Comparison of ENCODE assay signal across 17 cellular contexts in genomic region chr1:224784606-224785328, GRCh38.
A peak's percentile ranks its signal among the peaks of the same experiment; 100 is the strongest.
DNase-seq lines count a peak whose midpoint lies in the region; ATAC-seq and TF ChIP-seq lines count a peak whose summit lies in the region.
"Had no signal": no experiment of that assay in that cellular context is flagged by ENCODE, and none has a peak within 500 bp of the region (broad histone marks: within the 10 kb centered on the region; RNA-seq: fewer than 3 reads in every experiment).

No MANE protein-coding gene starts in this region.

- no peak for TF ChIP-seq CTCF in OCI-LY7 (conservative IDR thresholded peaks at IDR 0.05; ENCODE audit: low read length)

- peaks cover 7% of the 10 kb centered on the region for H3K9me3 Mint-ChIP-seq in activated naive CD4-positive, alpha-beta T cell treated with anti-CD3 and anti-CD28 coated beads for 36 hours
- H3K9me3 Mint-ChIP-seq in activated naive CD4-positive, alpha-beta T cell treated with anti-CD3 and anti-CD28 coated beads, Interleukin-2, amount 10 ng/mL, durations not matched to agents 7 days and 5 days = peaks cover 9% of the 10 kb centered on the region
- peaks cover 15 to 16% of the 10 kb centered on the region in 2 donors for H3K9me3 Mint-ChIP-seq in stimulated activated naive CD8-positive, alpha-beta T cell treated with anti-CD3 and anti-CD28 coated beads, Interleukin-15, amount 100 ng/mL, for 72 hours
- H3K9me3 Mint-ChIP-seq in activated T-helper 1 cell treated with anti-CD3 and anti-CD28 coated beads, Interleukin-12 subunit alpha, Interleukin-12 subunit beta, Interleukin-2, Interleukin-4 antibody, amounts not matched to agents 30 ng/mL and 10 ng/mL and 1 ng/mL, durations not matched to agents 14 hours and 24 hours and 36 hours = peaks cover 11% of the 10 kb centered on the region
- H3K9me3 Mint-ChIP-seq: neural crest cell had no signal

- BruUV-seq in OCI-LY7 (replicated peaks; lab: Mats Ljungman, UMichigan) = no TSS peak

- H3K79me2 ChIP-seq in OCI-LY7 (ENCODE audit: insufficient read depth, low read depth, low read length) = no peaks in the 10 kb centered on the region

- POLR2A ChIA-PET in OCI-LY7 (lab: Charles Lee) = interaction anchor here (0.6 kb wide), 1 partner anchor 34 kb away, joined by 9 read pairs; no protein-coding TSS in a partner anchor

- H3K9me3 ChIP-seq in OCI-LY7 (ENCODE audit: low read length) = peaks cover 12% of the 10 kb centered on the region; the same call in 1 of the 2 replicates
- H3K9me3 ChIP-seq: A549, upper lobe of left lung had no signal

- H3K4me3 ChIP-seq in OCI-LY7 (ENCODE audit: low read depth, low read length, poor library complexity, severe bottlenecking) = no peak overlapping the region
- H3K4me3 ChIP-seq: A549, skin epidermis, upper lobe of left lung had no signal

- H3K27ac Mint-ChIP-seq in activated naive CD4-positive, alpha-beta T cell treated with anti-CD3 and anti-CD28 coated beads for 36 hours = peak overlapping the region; percentile 9
- H3K27ac Mint-ChIP-seq in activated naive CD4-positive, alpha-beta T cell treated with anti-CD3 and anti-CD28 coated beads, Interleukin-2, amount 10 ng/mL, durations not matched to agents 7 days and 5 days = no peak overlapping the region
- no peak overlapping the region for H3K27ac Mint-ChIP-seq in stimulated activated naive CD8-positive, alpha-beta T cell treated with anti-CD3 and anti-CD28 coated beads, Interleukin-15, amount 100 ng/mL, for 72 hours
- no peak overlapping the region for H3K27ac Mint-ChIP-seq in activated T-helper 1 cell treated with anti-CD3 and anti-CD28 coated beads, Interleukin-12 subunit alpha, Interleukin-12 subunit beta, Interleukin-2, Interleukin-4 antibody, amounts not matched to agents 30 ng/mL and 10 ng/mL and 1 ng/mL, durations not matched to agents 14 hours and 24 hours and 36 hours

- H3K27me3 Mint-ChIP-seq in activated naive CD4-positive, alpha-beta T cell treated with anti-CD3 and anti-CD28 coated beads for 36 hours (ENCODE audit: low read depth) = peaks cover under 1% of the 10 kb centered on the region
- H3K27me3 Mint-ChIP-seq in activated naive CD4-positive, alpha-beta T cell treated with anti-CD3 and anti-CD28 coated beads, Interleukin-2, amount 10 ng/mL, durations not matched to agents 7 days and 5 days = no peaks in the 10 kb centered on the region
- H3K27me3 Mint-ChIP-seq in stimulated activated naive CD8-positive, alpha-beta T cell treated with anti-CD3 and anti-CD28 coated beads, Interleukin-15, amount 100 ng/mL, for 72 hours = no peaks in the 10 kb centered on the region
- no peaks in the 10 kb centered on the region for H3K27me3 Mint-ChIP-seq in activated T-helper 1 cell treated with anti-CD3 and anti-CD28 coated beads, Interleukin-12 subunit alpha, Interleukin-12 subunit beta, Interleukin-2, Interleukin-4 antibody, amounts not matched to agents 30 ng/mL and 10 ng/mL and 1 ng/mL, durations not matched to agents 14 hours and 24 hours and 36 hours (ENCODE audit: insufficient read depth)

- peak; percentile 54 for ATAC-seq in stimulated activated naive CD8-positive, alpha-beta T cell treated with anti-CD3 and anti-CD28 coated beads, Interleukin-15, amount 100 ng/mL, for 72 hours
- no peak for ATAC-seq in GM19023 (IDR thresholded peaks at IDR 0.05; ENCODE audit: unreplicated experiment)
- ATAC-seq: A549 had no signal

- H2AFZ ChIP-seq in OCI-LY7 (ENCODE audit: low read length) = peak overlapping the region; percentile 58; the same call in 1 of the 2 replicates

- no peaks in the 10 kb centered on the region for H3K9me2 ChIP-seq in OCI-LY7 (ENCODE audit: insufficient read depth, low read length)

- H3K4me2 ChIP-seq in OCI-LY7 (ENCODE audit: low read length) = peak overlapping the region; percentile 67; the same call in 1 of the 2 replicates
- H3K4me2 ChIP-seq: A549 had no signal

- peak overlapping the region; percentile 91 for H3K27ac ChIP-seq in OCI-LY7 (ENCODE audit: low read depth, low read length, poor library complexity, severe bottlenecking)
- H3K27ac ChIP-seq: A549, upper lobe of left lung had no signal

- H3K36me3 Mint-ChIP-seq in activated naive CD4-positive, alpha-beta T cell treated with anti-CD3 and anti-CD28 coated beads for 36 hours (ENCODE audit: low read depth) = no peaks in the 10 kb centered on the region
- no peaks in the 10 kb centered on the region for H3K36me3 Mint-ChIP-seq in activated naive CD4-positive, alpha-beta T cell treated with anti-CD3 and anti-CD28 coated beads, Interleukin-2, amount 10 ng/mL, durations not matched to agents 7 days and 5 days
- peaks cover 4% of the 10 kb centered on the region for H3K36me3 Mint-ChIP-seq in activated T-helper 1 cell treated with anti-CD3 and anti-CD28 coated beads, Interleukin-12 subunit alpha, Interleukin-12 subunit beta, Interleukin-2, Interleukin-4 antibody, amounts not matched to agents 30 ng/mL and 10 ng/mL and 1 ng/mL, durations not matched to agents 14 hours and 24 hours and 36 hours (ENCODE audit: low read depth)

- peaks cover 12% of the 10 kb centered on the region for H3K4me1 Mint-ChIP-seq in activated naive CD4-positive, alpha-beta T cell treated with anti-CD3 and anti-CD28 coated beads for 36 hours (ENCODE audit: low read depth)
- H3K4me1 Mint-ChIP-seq in activated naive CD4-positive, alpha-beta T cell treated with anti-CD3 and anti-CD28 coated beads, Interleukin-2, amount 10 ng/mL, durations not matched to agents 7 days and 5 days = peaks cover 9% of the 10 kb centered on the region
- peaks cover 45% of the 10 kb centered on the region for H3K4me1 Mint-ChIP-seq in stimulated activated naive CD8-positive, alpha-beta T cell treated with anti-CD3 and anti-CD28 coated beads, Interleukin-15, amount 100 ng/mL, for 72 hours
- H3K4me1 Mint-ChIP-seq in activated T-helper 1 cell treated with anti-CD3 and anti-CD28 coated beads, Interleukin-12 subunit alpha, Interleukin-12 subunit beta, Interleukin-2, Interleukin-4 antibody, amounts not matched to agents 30 ng/mL and 10 ng/mL and 1 ng/mL, durations not matched to agents 14 hours and 24 hours and 36 hours (ENCODE audit: low read depth) = peaks cover 27% of the 10 kb centered on the region
- H3K4me1 Mint-ChIP-seq: neural crest cell had no signal

- no peak for DNase-seq in activated naive CD4-positive, alpha-beta T cell treated with anti-CD3 and anti-CD28 coated beads for 36 hours
- no peak for DNase-seq in activated naive CD4-positive, alpha-beta T cell treated with anti-CD3 and anti-CD28 coated beads, Interleukin-2, amount 10 ng/mL, durations not matched to agents 7 days and 5 days
- no peak for DNase-seq in OCI-LY7 (ENCODE audit: low spot score)
- peak; percentile 64 for DNase-seq in fibroblast of gingiva (ENCODE audit: low read depth)
- DNase-seq in stimulated activated naive CD8-positive, alpha-beta T cell treated with anti-CD3 and anti-CD28 coated beads, Interleukin-15, amount 100 ng/mL, for 72 hours = no peak
- DNase-seq in activated CD4-positive, alpha-beta T cell treated with anti-CD3 and anti-CD28 coated beads for 4 hours = no peak
- no peak for DNase-seq in activated T-helper 1 cell treated with anti-CD3 and anti-CD28 coated beads, Interleukin-12 subunit alpha, Interleukin-12 subunit beta, Interleukin-2, Interleukin-4 antibody, amounts not matched to agents 30 ng/mL and 10 ng/mL and 1 ng/mL, durations not matched to agents 14 hours and 24 hours and 36 hours (ENCODE audit: low spot score)
- DNase-seq: activated CD4-positive, alpha-beta T cell treated with anti-CD3 and anti-CD28 coated beads for 48 hours; activated effector memory CD4-positive, alpha-beta T cell treated with anti-CD3 and anti-CD28 coated beads, Interleukin-2, amount 50 U/mL, for 16 hours; GDM1; NCI-H1105 treated with DMSO at 0.1 percent for 48 hours; NCI-H774; upper lobe of left lung had no signal

- CTCF ChIA-PET in activated naive CD4-positive, alpha-beta T cell treated with anti-CD3 and anti-CD28 coated beads for 36 hours (lab: Charles Lee) = no interaction called here
- CTCF ChIA-PET in activated naive CD4-positive, alpha-beta T cell treated with anti-CD3 and anti-CD28 coated beads, Interleukin-2, amount 10 ng/mL, durations not matched to agents 7 days and 5 days (lab: Charles Lee) = no interaction called here
- CTCF ChIA-PET in OCI-LY7 (lab: Charles Lee; ENCODE audit: unreplicated experiment) = interaction anchor here (0.6 kb wide), 1 partner anchor 606 kb away, joined by 3 read pairs; no protein-coding TSS in a partner anchor

- no peak overlapping the region for H3K4me3 Mint-ChIP-seq in activated naive CD4-positive, alpha-beta T cell treated with anti-CD3 and anti-CD28 coated beads for 36 hours
- no peak overlapping the region for H3K4me3 Mint-ChIP-seq in activated naive CD4-positive, alpha-beta T cell treated with anti-CD3 and anti-CD28 coated beads, Interleukin-2, amount 10 ng/mL, durations not matched to agents 7 days and 5 days
- no peak overlapping the region for H3K4me3 Mint-ChIP-seq in stimulated activated naive CD8-positive, alpha-beta T cell treated with anti-CD3 and anti-CD28 coated beads, Interleukin-15, amount 100 ng/mL, for 72 hours
- H3K4me3 Mint-ChIP-seq in activated T-helper 1 cell treated with anti-CD3 and anti-CD28 coated beads, Interleukin-12 subunit alpha, Interleukin-12 subunit beta, Interleukin-2, Interleukin-4 antibody, amounts not matched to agents 30 ng/mL and 10 ng/mL and 1 ng/mL, durations not matched to agents 14 hours and 24 hours and 36 hours = no peak overlapping the region
- H3K4me3 Mint-ChIP-seq: neural crest cell had no signal

- no peaks in the 10 kb centered on the region for H4K20me1 ChIP-seq in OCI-LY7 (ENCODE audit: insufficient read depth, low read length)

- H3K4me1 ChIP-seq in OCI-LY7 (ENCODE audit: insufficient read depth, low read length, poor library complexity, severe bottlenecking) = peaks cover 44% of the 10 kb centered on the region
- H3K4me1 ChIP-seq: A549 had no signal

- H3K36me3 ChIP-seq in OCI-LY7 (ENCODE audit: insufficient read depth, low read length) = no peaks in the 10 kb centered on the region; the same call in 1 of the 2 replicates
- H3K36me3 ChIP-seq: upper lobe of left lung had no signal

- intact Hi-C loops in activated naive CD4-positive, alpha-beta T cell treated with anti-CD3 and anti-CD28 coated beads for 36 hours (cut with micrococcal nuclease) = no loop called here
- intact Hi-C loops in OCI-LY7 (cut with micrococcal nuclease; ENCODE audit: unreplicated experiment) = no loop called here
- intact Hi-C loops in activated T-helper 1 cell treated with anti-CD3 and anti-CD28 coated beads, Interleukin-12 subunit alpha, Interleukin-12 subunit beta, Interleukin-2, Interleukin-4 antibody, amounts not matched to agents 30 ng/mL and 10 ng/mL and 1 ng/mL, durations not matched to agents 14 hours and 24 hours and 36 hours (cut with micrococcal nuclease) = no loop called here
